In the genomic region with DNA sequence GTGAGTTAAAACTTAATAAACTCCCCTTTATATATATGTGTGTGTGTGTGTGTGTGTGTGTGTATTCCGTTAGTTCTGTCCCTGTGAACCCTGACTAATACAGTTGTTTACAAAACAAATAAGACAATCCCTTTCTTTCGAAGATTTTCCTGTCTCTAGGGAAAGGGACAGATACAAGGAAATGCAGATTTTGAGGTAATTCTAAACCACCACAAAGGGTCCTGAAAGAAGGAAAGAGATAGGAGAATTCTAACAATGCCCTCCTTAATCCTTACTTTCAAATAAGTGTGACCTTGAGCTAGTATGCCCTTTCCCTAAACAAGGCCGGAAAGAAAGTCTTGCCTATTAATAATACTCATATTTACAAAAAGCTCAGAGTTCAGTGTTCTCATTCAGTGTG, we compare ENCODE assay signal across 1 cellular context.
TF ChIP-seq lines count a peak whose summit lies in the region.

No MANE protein-coding gene starts in this region.

TF ChIP-seq in H1, 55 proteins besides CTCF, POLR2A, EP300 and RAD21 (continued from another document):
- TF ChIP-seq SIN3A (conservative IDR thresholded peaks at IDR 0.05 in 1 of 2, IDR thresholded peaks at IDR 0.05 in 1 of 2; ENCODE audit: low read depth in 1 of 2, low read length in 2 of 2) (no peak), TAF7 (optimal IDR thresholded peaks at IDR 0.05; ENCODE audit: borderline replicate concordance, low read depth, low read length) (no peak), HDAC6 (IDR thresholded peaks at IDR 0.05; ENCODE audit: low read depth, low read length) (no peak), RXRA (IDR thresholded peaks at IDR 0.05; ENCODE audit: insufficient read depth, low read depth, low read length) (no peak), POLR2AphosphoS5 (IDR thresholded peaks at IDR 0.05; ENCODE audit: low read depth, low read length) (no peak), PHF8 (conservative IDR thresholded peaks at IDR 0.05; ENCODE audit: low read depth, low read length) (no peak), BRCA1 (IDR thresholded peaks at IDR 0.05; ENCODE audit: low read depth, low read length) (no peak), EZH2 (IDR thresholded peaks at IDR 0.05; ENCODE audit: low read depth, low read length, severe bottlenecking) (no peak), GTF2F1 (IDR thresholded peaks at IDR 0.05; ENCODE audit: borderline replicate concordance, low read depth, low read length) (no peak), TCF12 (IDR thresholded peaks at IDR 0.05; ENCODE audit: low read depth, low read length) (no peak), GABPA (IDR thresholded peaks at IDR 0.05; ENCODE audit: borderline replicate concordance, insufficient read depth, low read length) (no peak), EGR1 (IDR thresholded peaks at IDR 0.05; ENCODE audit: borderline replicate concordance, low read depth, low read length) (no peak), SRF (IDR thresholded peaks at IDR 0.05; ENCODE audit: low read depth, low read length) (no peak)
